Comparison of ENCODE assay signal across 31 cellular contexts in the genomic region with DNA sequence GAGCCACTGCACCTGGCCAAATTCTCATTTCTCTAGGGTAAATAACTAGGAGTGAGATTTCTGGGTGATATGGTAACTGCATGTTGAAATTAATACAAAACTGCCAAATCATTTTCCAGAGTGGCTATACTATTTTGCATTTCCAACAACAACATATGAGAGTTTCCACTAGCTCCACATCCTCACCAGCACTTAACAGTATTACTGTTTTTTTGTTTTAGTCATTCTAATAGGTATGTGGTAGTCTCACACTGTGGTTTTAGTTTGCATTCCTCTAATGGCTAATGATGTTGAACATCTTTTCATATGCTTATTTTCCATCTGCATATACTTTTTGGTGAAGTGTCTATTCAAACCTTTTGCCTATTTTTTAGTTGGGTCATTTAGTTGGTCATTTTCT. TPM values are rescaled to one million over a fixed set of nuclear protein-coding genes. Genes with fewer than 3 reads are reported as not detected.
DNase-seq lines count a peak whose midpoint lies in the region; ATAC-seq, FAIRE-seq and TF ChIP-seq lines count a peak whose summit lies in the region.
"Had no signal": no experiment of that assay in that cellular context is flagged by ENCODE, and none has a peak within 500 bp of the region (broad histone marks: within the 10 kb centered on the region; RNA-seq: fewer than 3 reads in every experiment).

No MANE protein-coding gene starts in this region.

- peaks cover 57% of the 10 kb centered on the region for H3K4me1 Mint-ChIP-seq in activated naive CD4-positive, alpha-beta T cell treated with anti-CD3 and anti-CD28 coated beads, Interleukin-2, amount 50 U/mL, for 24 hours
- peaks cover 32% of the 10 kb centered on the region for H3K4me1 Mint-ChIP-seq in activated T-helper 17 cell treated with anti-CD3 and anti-CD28 coated beads, Interleukin-2, amount 50 U/mL, for 72 hours
- H3K4me1 Mint-ChIP-seq in memory B cell: peaks cover 30% of the 10 kb centered on the region

- no peak for DNase-seq in activated naive CD4-positive, alpha-beta T cell treated with anti-CD3 and anti-CD28 coated beads, Interleukin-2, amount 50 U/mL, for 16 hours
- DNase-seq in memory B cell (ENCODE audit: low spot score in 2 of 2) (no peak), urothelium cell line (ENCODE audit: low spot score) (no peak), H4 (ENCODE audit: low spot score) (no peak), epidermal melanocyte (ENCODE audit: insufficient read length, low spot score) (no peak), tibial artery (no peak)
- DNase-seq: ACHN; activated CD4-positive, alpha-beta T cell treated with anti-CD3 and anti-CD28 coated beads, Interleukin-2, amount 50 U/mL, for 4 hours; activated naive CD4-positive, alpha-beta T cell treated with anti-CD3 and anti-CD28 coated beads, Interleukin-2, amount 10 ng/mL, durations not matched to agents 7 days and 5 days; Caco-2; esophagus squamous epithelium; foreskin melanocyte; GF-D8; KG1; left colon; mammary epithelial cell; MG63; NCI-H1105 treated with DMSO at 0.1 percent for 48 hours; NCI-H2029 treated with DMSO at 0.1 percent for 48 hours; NCI-H526; nucleus accumbens; SHP77; stimulated activated CD4-positive, alpha-beta T cell treated with anti-CD3 and anti-CD28 coated beads, Interleukin-15, amount 100 ng/mL, for 24 hours had no signal

- H3K9me3 Mint-ChIP-seq in activated naive CD4-positive, alpha-beta T cell treated with anti-CD3 and anti-CD28 coated beads, Interleukin-2, amount 50 U/mL, for 24 hours: peaks cover 8% of the 10 kb centered on the region
- H3K9me3 Mint-ChIP-seq in activated T-helper 17 cell treated with anti-CD3 and anti-CD28 coated beads, Interleukin-2, amount 50 U/mL, for 72 hours: peaks cover 6% of the 10 kb centered on the region
- peaks cover 7% of the 10 kb centered on the region for H3K9me3 Mint-ChIP-seq in memory B cell

- peak; percentile 23 for FAIRE-seq in urothelium cell line (lab: Jason Lieb, UNC)

- H3K27ac Mint-ChIP-seq in activated naive CD4-positive, alpha-beta T cell treated with anti-CD3 and anti-CD28 coated beads, Interleukin-2, amount 50 U/mL, for 24 hours: peak overlapping the region; percentile 80
- peak overlapping the region; percentile 99 for H3K27ac Mint-ChIP-seq in activated T-helper 17 cell treated with anti-CD3 and anti-CD28 coated beads, Interleukin-2, amount 50 U/mL, for 72 hours
- peak overlapping the region; percentile 100 for H3K27ac Mint-ChIP-seq in memory B cell
- H3K27ac Mint-ChIP-seq: activated naive CD4-positive, alpha-beta T cell treated with anti-CD3 and anti-CD28 coated beads, Interleukin-2, amount 10 ng/mL, durations not matched to agents 7 days and 5 days had no signal

- intact Hi-C loops in tibial artery (cut with DNase I; ENCODE audit: low total_unique reads): no loop called here

- peaks cover 0 to 13% (median 9%) of the 10 kb centered on the region in 4 donors for H3K4me1 ChIP-seq in tibial artery

- peak overlapping the region; percentile 56 for H3K4me3 Mint-ChIP-seq in activated naive CD4-positive, alpha-beta T cell treated with anti-CD3 and anti-CD28 coated beads, Interleukin-2, amount 50 U/mL, for 24 hours
- H3K4me3 Mint-ChIP-seq in activated T-helper 17 cell treated with anti-CD3 and anti-CD28 coated beads, Interleukin-2, amount 50 U/mL, for 72 hours: peak overlapping the region; percentile 87
- H3K4me3 Mint-ChIP-seq in memory B cell: no peak overlapping the region
- H3K4me3 Mint-ChIP-seq: activated naive CD4-positive, alpha-beta T cell treated with anti-CD3 and anti-CD28 coated beads, Interleukin-2, amount 10 ng/mL, durations not matched to agents 7 days and 5 days; dendritic cell treated with granulocyte-macrophage colony-stimulating factor and Interleukin-4, amounts not matched to agents 40 ng/mL and 50 ng/mL, for 4 days had no signal

- no peaks in the 10 kb centered on the region for H3K9me3 ChIP-seq in tibial artery
- H3K9me3 ChIP-seq: Caco-2 had no signal

- no peak overlapping the region for H3K27ac ChIP-seq in tibial artery
- H3K27ac ChIP-seq: BLaER1, esophagus squamous epithelium, tibial nerve, VCaP had no signal

- peaks cover 12% of the 10 kb centered on the region for H3K36me3 Mint-ChIP-seq in activated naive CD4-positive, alpha-beta T cell treated with anti-CD3 and anti-CD28 coated beads, Interleukin-2, amount 50 U/mL, for 24 hours
- H3K36me3 Mint-ChIP-seq in activated T-helper 17 cell treated with anti-CD3 and anti-CD28 coated beads, Interleukin-2, amount 50 U/mL, for 72 hours (ENCODE audit: low read depth): peaks cover 15% of the 10 kb centered on the region
- H3K36me3 Mint-ChIP-seq in memory B cell: peaks cover 7% of the 10 kb centered on the region

- no peak overlapping the region for H3K4me3 ChIP-seq in tibial artery
- H3K4me3 ChIP-seq: ascending aorta, BLaER1, esophagus squamous epithelium, MG63, tibial nerve had no signal

- TF ChIP-seq CTCF in tibial artery (IDR thresholded peaks at IDR 0.05): no peak

- no peaks in the 10 kb centered on the region for H3K27me3 ChIP-seq in tibial artery
- H3K27me3 ChIP-seq: ascending aorta, BLaER1, esophagus squamous epithelium, MG63, tibial nerve had no signal

- peak; percentile 8 for ATAC-seq in activated T-helper 17 cell treated with anti-CD3 and anti-CD28 coated beads, Interleukin-2, amount 50 U/mL, for 72 hours (replicated peaks)
- no peak for ATAC-seq in memory B cell (ENCODE audit: low read depth)
- ATAC-seq: HCT116, left colon had no signal

- no peaks in the 10 kb centered on the region for H3K36me3 ChIP-seq in tibial artery
- H3K36me3 ChIP-seq: ascending aorta, esophagus squamous epithelium, MG63, tibial nerve had no signal

- H3K27me3 Mint-ChIP-seq in activated naive CD4-positive, alpha-beta T cell treated with anti-CD3 and anti-CD28 coated beads, Interleukin-2, amount 50 U/mL, for 24 hours: no peaks in the 10 kb centered on the region
- no peaks in the 10 kb centered on the region for H3K27me3 Mint-ChIP-seq in activated T-helper 17 cell treated with anti-CD3 and anti-CD28 coated beads, Interleukin-2, amount 50 U/mL, for 72 hours
- no peaks in the 10 kb centered on the region for H3K27me3 Mint-ChIP-seq in memory B cell
- H3K27me3 Mint-ChIP-seq: dendritic cell treated with granulocyte-macrophage colony-stimulating factor and Interleukin-4, amounts not matched to agents 40 ng/mL and 50 ng/mL, for 4 days had no signal

RNA-seq across cellular contexts. Expression of a gene that starts 5.8 kb away (rescaled TPM):
- 100 to 1,000 TPM in 1 of 2 donors, 10 to 100 TPM in 1; 57.7 to 146 TPM for total RNA-seq in activated T-helper 17 cell treated with anti-CD3 and anti-CD28 coated beads, Interleukin-2, amount 50 U/mL, for 72 hours
- 27.7 and 31.0 TPM in 2 replicates for total RNA-seq in H4 (2014; rRNA removed; shearing (Covaris generic))
